In the genomic region with DNA sequence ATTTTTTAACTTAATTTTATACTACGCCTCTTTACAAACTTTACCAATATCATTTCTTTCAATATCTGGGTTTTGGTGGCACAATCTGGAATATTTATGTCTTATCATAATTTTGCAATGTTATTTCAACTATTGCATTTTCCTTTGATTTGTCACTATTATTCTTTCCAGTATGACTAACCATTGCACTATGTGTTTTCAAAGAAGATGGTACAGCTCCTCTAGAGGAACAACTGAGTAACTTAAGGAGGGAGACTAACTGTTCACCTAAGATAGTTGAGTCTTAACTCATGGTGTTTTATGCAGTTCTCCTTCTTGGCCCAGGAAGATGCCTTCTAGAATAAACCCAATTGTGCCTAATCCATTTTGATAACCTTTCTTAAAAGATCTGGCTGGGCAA, we compare ENCODE assay signal across 1 cellular context.
TF ChIP-seq lines count a peak whose summit lies in the region.

No MANE protein-coding gene starts in this region.

TF ChIP-seq in H1, 55 proteins besides CTCF, POLR2A, EP300 and RAD21 (continued from another document):
- TF ChIP-seq, protein P1, sequence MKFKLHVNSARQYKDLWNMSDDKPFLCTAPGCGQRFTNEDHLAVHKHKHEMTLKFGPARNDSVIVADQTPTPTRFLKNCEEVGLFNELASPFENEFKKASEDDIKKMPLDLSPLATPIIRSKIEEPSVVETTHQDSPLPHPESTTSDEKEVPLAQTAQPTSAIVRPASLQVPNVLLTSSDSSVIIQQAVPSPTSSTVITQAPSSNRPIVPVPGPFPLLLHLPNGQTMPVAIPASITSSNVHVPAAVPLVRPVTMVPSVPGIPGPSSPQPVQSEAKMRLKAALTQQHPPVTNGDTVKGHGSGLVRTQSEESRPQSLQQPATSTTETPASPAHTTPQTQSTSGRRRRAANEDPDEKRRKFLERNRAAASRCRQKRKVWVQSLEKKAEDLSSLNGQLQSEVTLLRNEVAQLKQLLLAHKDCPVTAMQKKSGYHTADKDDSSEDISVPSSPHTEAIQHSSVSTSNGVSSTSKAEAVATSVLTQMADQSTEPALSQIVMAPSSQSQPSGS (IDR thresholded peaks at IDR 0.05; ENCODE audit: low read length): no peak
- no peak for TF ChIP-seq EGR1 (IDR thresholded peaks at IDR 0.05; ENCODE audit: borderline replicate concordance, low read depth, low read length)
- TF ChIP-seq RFX5 (IDR thresholded peaks at IDR 0.05; ENCODE audit: borderline replicate concordance, low read depth, low read length): no peak
- TF ChIP-seq TCF12 (IDR thresholded peaks at IDR 0.05; ENCODE audit: low read depth, low read length): no peak
- no peak for TF ChIP-seq RNF2 (IDR thresholded peaks at IDR 0.05; ENCODE audit: borderline replicate concordance, low read depth, low read length, missing control alignments, poor library complexity, severe bottlenecking)
- TF ChIP-seq, protein P2, sequence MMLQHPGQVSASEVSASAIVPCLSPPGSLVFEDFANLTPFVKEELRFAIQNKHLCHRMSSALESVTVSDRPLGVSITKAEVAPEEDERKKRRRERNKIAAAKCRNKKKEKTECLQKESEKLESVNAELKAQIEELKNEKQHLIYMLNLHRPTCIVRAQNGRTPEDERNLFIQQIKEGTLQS (IDR thresholded peaks at IDR 0.05; ENCODE audit: insufficient read depth, low read depth, low read length): no peak
- no peak for TF ChIP-seq BRCA1 (IDR thresholded peaks at IDR 0.05; ENCODE audit: low read depth, low read length)
- TF ChIP-seq CHD1 (IDR thresholded peaks at IDR 0.05; ENCODE audit: low read depth, low read length): no peak
- TF ChIP-seq ZNF274 (IDR thresholded peaks at IDR 0.05; ENCODE audit: borderline replicate concordance, extremely low read depth, low read length): no peak
- TF ChIP-seq FOSL1 (IDR thresholded peaks at IDR 0.05; ENCODE audit: insufficient read depth, low read depth, low read length): no peak
- TF ChIP-seq KDM5A (IDR thresholded peaks at IDR 0.05; ENCODE audit: low read length): no peak
